ENCODE assay signal across 8 cellular contexts in the genomic region with DNA sequence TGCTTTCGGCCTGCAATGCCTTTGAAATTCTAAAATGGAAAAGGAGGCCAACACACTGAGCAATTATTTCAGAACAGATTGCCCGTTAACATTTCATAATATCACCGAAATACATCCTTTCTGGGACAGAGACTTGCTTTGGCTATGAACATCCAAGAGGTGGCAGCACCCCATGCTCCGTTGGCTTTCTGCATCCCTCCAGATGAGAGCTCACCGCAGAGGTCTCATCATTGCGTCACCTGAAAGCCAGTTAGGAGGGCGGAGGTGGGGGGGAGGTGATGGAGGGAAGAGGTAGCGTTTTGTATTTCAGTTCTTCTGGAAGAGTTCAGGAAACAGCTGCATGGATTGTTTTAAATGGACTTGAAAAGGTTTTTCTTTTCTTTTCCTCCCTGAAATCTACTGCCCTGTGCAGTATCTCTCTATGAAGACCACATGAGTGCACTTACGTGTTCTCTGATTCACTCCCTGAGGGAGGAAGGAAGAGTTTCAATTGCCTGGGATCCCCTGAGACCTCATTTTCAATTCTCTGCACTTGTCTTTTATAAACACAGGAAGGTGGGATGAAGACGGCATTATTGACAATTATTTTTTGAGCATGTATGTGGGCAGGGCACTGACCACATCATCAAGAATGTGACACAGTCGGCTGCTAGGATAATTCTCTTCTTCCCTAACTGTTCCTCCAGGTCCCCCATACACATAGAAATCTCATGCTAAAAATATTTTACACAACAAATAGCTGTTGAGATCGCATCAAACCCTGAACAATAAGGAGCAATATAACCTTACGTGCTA.
A peak's percentile ranks its signal among the peaks of the same experiment; 100 is the strongest.
DNase-seq lines count a peak whose midpoint lies in the region; ATAC-seq and TF ChIP-seq lines count a peak whose summit lies in the region.

No MANE protein-coding gene starts in this region.

- peak; percentile 62 for TF ChIP-seq CTCF in Calu3 (IDR thresholded peaks at IDR 0.05; ENCODE audit: unreplicated experiment)

- ATAC-seq in GM21360 (IDR thresholded peaks at IDR 0.05; ENCODE audit: unreplicated experiment): peak; percentile 100
- peak; percentile 93 for ATAC-seq in HG03575 (IDR thresholded peaks at IDR 0.05; ENCODE audit: extremely low read depth, insufficient number of reproducible peaks, low FRiP score, unreplicated experiment)

- POLR2A ChIA-PET in activated CD4-positive, alpha-beta memory T cell treated with anti-CD3 and anti-CD28 coated beads for 36 hours (lab: Charles Lee): no interaction called here

- intact Hi-C loops in Calu3 (cut with micrococcal nuclease; ENCODE audit: unreplicated experiment): loop anchor here (2.0 to 10.0 kb wide), 3 partner anchors 98 to 410 kb away; no protein-coding TSS in a partner anchor
- intact Hi-C loops in activated CD4-positive, alpha-beta memory T cell treated with anti-CD3 and anti-CD28 coated beads for 36 hours (cut with micrococcal nuclease): loop anchor here (1.0 to 5.0 kb wide), 5 partner anchors 99 to 409 kb away; partner anchors contain the start of gene JADE1

- no peaks in the 10 kb centered on the region for H3K36me3 Mint-ChIP-seq in Calu3 (ENCODE audit: insufficient read depth, unreplicated experiment)
- no peaks in the 10 kb centered on the region for H3K36me3 Mint-ChIP-seq in activated CD4-positive, alpha-beta memory T cell treated with anti-CD3 and anti-CD28 coated beads for 36 hours

- H3K4me1 Mint-ChIP-seq in Calu3 (ENCODE audit: low read depth, unreplicated experiment): no peaks in the 10 kb centered on the region
- peaks cover 9% of the 10 kb centered on the region for H3K4me1 Mint-ChIP-seq in activated CD4-positive, alpha-beta memory T cell treated with anti-CD3 and anti-CD28 coated beads for 36 hours (ENCODE audit: low read depth)

- CTCF ChIA-PET in Calu3 (lab: Charles Lee): interaction anchor here (0.9 to 2.4 kb wide), 6 partner anchors 74 to 355 kb away, joined by 3 to 20 read pairs (median 5); partner anchors contain the start of gene JADE1
- CTCF ChIA-PET in activated CD4-positive, alpha-beta memory T cell treated with anti-CD3 and anti-CD28 coated beads for 36 hours (lab: Charles Lee): interaction anchor here (0.5 to 2.7 kb wide), 12 partner anchors 13 to 408 kb away, joined by 3 to 13 read pairs (median 4); no protein-coding TSS in a partner anchor

- no peak overlapping the region for H3K4me3 Mint-ChIP-seq in Calu3 (ENCODE audit: low read depth, unreplicated experiment)
- peak overlapping the region; percentile 7 for H3K4me3 Mint-ChIP-seq in activated CD4-positive, alpha-beta memory T cell treated with anti-CD3 and anti-CD28 coated beads for 36 hours

- no peaks in the 10 kb centered on the region for H3K27me3 Mint-ChIP-seq in Calu3 (ENCODE audit: unreplicated experiment)
- no peaks in the 10 kb centered on the region for H3K27me3 Mint-ChIP-seq in activated CD4-positive, alpha-beta memory T cell treated with anti-CD3 and anti-CD28 coated beads for 36 hours

- no peaks in the 10 kb centered on the region for H3K9me3 Mint-ChIP-seq in Calu3 (ENCODE audit: low read depth, unreplicated experiment)
- no peaks in the 10 kb centered on the region for H3K9me3 Mint-ChIP-seq in activated CD4-positive, alpha-beta memory T cell treated with anti-CD3 and anti-CD28 coated beads for 36 hours

- BruUV-seq in Calu3 (replicated peaks; lab: Mats Ljungman, UMichigan): no TSS peak

- peak; percentile 68 for DNase-seq in Calu3
- peak; percentile 42 for DNase-seq in NCI-H748 treated with DMSO at 0.1 percent for 48 hours (lab: John Stamatoyannopoulos, UW)
- peak; percentile 79 for DNase-seq in activated CD4-positive, alpha-beta memory T cell treated with anti-CD3 and anti-CD28 coated beads for 36 hours
- peak; percentile 9 for DNase-seq in effector CD8-positive, alpha-beta T cell (lab: John Stamatoyannopoulos, UW)
- DNase-seq in medulla oblongata (ENCODE audit: extremely low spot score): peak; percentile 80
- peak; percentile 51 to 64 for DNase-seq in stimulated activated CD8-positive, alpha-beta memory T cell treated with anti-CD3 and anti-CD28 coated beads, Interleukin-2, amount 100 ng/mL, for 48 hours (ENCODE audit: low read depth in 2 of 2)

- no peak overlapping the region for H3K27ac Mint-ChIP-seq in Calu3 (ENCODE audit: unreplicated experiment)
- no peak overlapping the region for H3K27ac Mint-ChIP-seq in activated CD4-positive, alpha-beta memory T cell treated with anti-CD3 and anti-CD28 coated beads for 36 hours

Comparison
In these comparisons a context has a peak if more than half of its experiments do, and no peak if none do; other contexts are left out.
1. Peak in every context shown above with its lines: DNase-seq and ATAC-seq.
2. DNase-seq: peak in every context shown above with its lines; median percentile 80 in medulla oblongata; 79 in activated CD4-positive, alpha-beta memory T cell treated with anti-CD3 and anti-CD28 coated beads for 36 hours; 68 in Calu3; 58 in stimulated activated CD8-positive, alpha-beta memory T cell treated with anti-CD3 and anti-CD28 coated beads, Interleukin-2, amount 100 ng/mL, for 48 hours; 42 in NCI-H748 treated with DMSO at 0.1 percent for 48 hours; 9 in effector CD8-positive, alpha-beta T cell.